In genomic region chr9:98791147-98792095, GRCh38 we compare ENCODE assay signal across 8 cellular contexts. TPM values are rescaled to one million over a fixed set of nuclear protein-coding genes. Genes with fewer than 3 reads are reported as not detected.
DNase-seq lines count a peak whose midpoint lies in the region; ATAC-seq and TF ChIP-seq lines count a peak whose summit lies in the region.

No MANE protein-coding gene starts in this region.

- no peak overlapping the region for H3K4me2 ChIP-seq in OCI-LY7 (ENCODE audit: low read length)

- POLR2A ChIA-PET in HEK293 (lab: Yijun Ruan, JAX) (interaction anchor here (0.5 to 1.7 kb wide), 2 partner anchors 16 to 56 kb away, joined by 5 read pairs; partner anchors contain the start of gene GALNT12), OCI-LY7 (lab: Charles Lee) (interaction anchor here (0.8 kb wide), 1 partner anchor 412 kb away, joined by 3 read pairs; no protein-coding TSS in a partner anchor)

- peak in 1 of 2 donors; percentile 81 for TF ChIP-seq EP300 in tibial nerve (IDR thresholded peaks at IDR 0.05)

- H3K36me3 Mint-ChIP-seq in activated T-helper 17 cell treated with anti-CD3 and anti-CD28 coated beads, Interleukin-2, amount 50 U/mL, for 72 hours (ENCODE audit: low read depth), result peaks cover 10% of the 10 kb centered on the region
- H3K36me3 Mint-ChIP-seq in natural killer cell treated with Interleukin-12 subunit alpha and Interleukin-12 subunit beta and Interleukin-15 and Interleukin-18, amount 100 ng/mL, for 72 hours, result no peaks in the 10 kb centered on the region

- in situ Hi-C loops in G401 (cut with HindIII; ENCODE audit: low sequenced_read_pairs), result no loop called here

- peak; percentile 80 for ATAC-seq in activated T-helper 17 cell treated with anti-CD3 and anti-CD28 coated beads, Interleukin-2, amount 50 U/mL, for 72 hours (replicated peaks)
- peak; percentile 82 to 87 for ATAC-seq in natural killer cell treated with Interleukin-12 subunit alpha and Interleukin-12 subunit beta and Interleukin-15 and Interleukin-18, amount 100 ng/mL, for 72 hours

- intact Hi-C loops in OCI-LY7 (cut with micrococcal nuclease; ENCODE audit: unreplicated experiment), result loop anchor here (1.0 kb wide), 1 partner anchor 476 kb away; no protein-coding TSS in a partner anchor

- no peak for TF ChIP-seq POLR2A in tibial nerve (IDR thresholded peaks at IDR 0.05)

- peaks cover 13% of the 10 kb centered on the region; the same call in 1 of the 2 replicates for H4K20me1 ChIP-seq in OCI-LY7 (ENCODE audit: insufficient read depth, low read length)

- no peaks in the 10 kb centered on the region for H3K27me3 ChIP-seq in tibial nerve

- H3K27ac Mint-ChIP-seq in activated T-helper 17 cell treated with anti-CD3 and anti-CD28 coated beads, Interleukin-2, amount 50 U/mL, for 72 hours, result no peak overlapping the region
- no peak overlapping the region for H3K27ac Mint-ChIP-seq in natural killer cell treated with Interleukin-12 subunit alpha and Interleukin-12 subunit beta and Interleukin-15 and Interleukin-18, amount 100 ng/mL, for 72 hours

- H3K9me3 ChIP-seq in HEK293 (ENCODE audit: control insufficient read depth, insufficient read depth, low read depth, low read length) (no peaks in the 10 kb centered on the region), OCI-LY7 (ENCODE audit: low read length) (no peaks in the 10 kb centered on the region), tibial nerve (no peaks in the 10 kb centered on the region)

- no peak overlapping the region for H3K4me3 Mint-ChIP-seq in activated T-helper 17 cell treated with anti-CD3 and anti-CD28 coated beads, Interleukin-2, amount 50 U/mL, for 72 hours
- no peak overlapping the region for H3K4me3 Mint-ChIP-seq in natural killer cell treated with Interleukin-12 subunit alpha and Interleukin-12 subunit beta and Interleukin-15 and Interleukin-18, amount 100 ng/mL, for 72 hours

- H3K4me1 ChIP-seq in HEK293 (ENCODE audit: control insufficient read depth, insufficient read depth, low read length) (no peaks in the 10 kb centered on the region), OCI-LY7 (ENCODE audit: insufficient read depth, low read length, poor library complexity, severe bottlenecking) (peaks cover 9% of the 10 kb centered on the region), tibial nerve (peaks cover 0 to 33% (median 5%) of the 10 kb centered on the region in 4 donors)

- no TSS peak for BruUV-seq in OCI-LY7 (replicated peaks; lab: Mats Ljungman, UMichigan)

- H3K27ac ChIP-seq in HEK293 (ENCODE audit: extremely low read depth, low read depth, low read length) (no peak overlapping the region), OCI-LY7 (ENCODE audit: low read depth, low read length, poor library complexity, severe bottlenecking) (no peak overlapping the region), tibial nerve (peak overlapping the region in 2 of 4 donors; percentile 47 to 74)

- TF ChIP-seq CTCF in HEK293 (tag by site-specific recombination; IDR thresholded peaks at IDR 0.05), result peak; percentile 78
- TF ChIP-seq CTCF in OCI-LY7 (conservative IDR thresholded peaks at IDR 0.05; ENCODE audit: low read length), result peak; percentile 97
- TF ChIP-seq CTCF in fibroblast of pulmonary artery (IDR thresholded peaks at IDR 0.05; ENCODE audit: low read length, missing control alignments), result peak; percentile 97
- TF ChIP-seq CTCF in tibial nerve (IDR thresholded peaks at IDR 0.05), result peak; percentile 97 to 99 (median 98)

- no peaks in the 10 kb centered on the region for H3K9me3 Mint-ChIP-seq in activated T-helper 17 cell treated with anti-CD3 and anti-CD28 coated beads, Interleukin-2, amount 50 U/mL, for 72 hours
- no peaks in the 10 kb centered on the region for H3K9me3 Mint-ChIP-seq in natural killer cell treated with Interleukin-12 subunit alpha and Interleukin-12 subunit beta and Interleukin-15 and Interleukin-18, amount 100 ng/mL, for 72 hours

- no peaks in the 10 kb centered on the region for H3K79me2 ChIP-seq in OCI-LY7 (ENCODE audit: insufficient read depth, low read depth, low read length)

- peaks cover 17% of the 10 kb centered on the region for H3K4me1 Mint-ChIP-seq in activated T-helper 17 cell treated with anti-CD3 and anti-CD28 coated beads, Interleukin-2, amount 50 U/mL, for 72 hours
- peaks cover 20 to 29% of the 10 kb centered on the region in 2 donors for H3K4me1 Mint-ChIP-seq in natural killer cell treated with Interleukin-12 subunit alpha and Interleukin-12 subunit beta and Interleukin-15 and Interleukin-18, amount 100 ng/mL, for 72 hours (ENCODE audit: low read depth in 2 of 2)

- H3K4me3 ChIP-seq in HEK293 (ENCODE audit: low read depth, low read length) (no peak overlapping the region), OCI-LY7 (ENCODE audit: low read depth, low read length, poor library complexity, severe bottlenecking) (no peak overlapping the region), fibroblast of pulmonary artery (replicated peaks; ENCODE audit: low read depth, low read length) (no peak overlapping the region), tibial nerve (no peak overlapping the region)

- peaks cover 3 to 50% of the 10 kb centered on the region in 2 experiments; a peak in 1 of 3 replicates for H3K36me3 ChIP-seq in HEK293 (ENCODE audit: control insufficient read depth in 2 of 2, insufficient read depth in 1 of 2, low read length in 2 of 2)
- H3K36me3 ChIP-seq in OCI-LY7 (ENCODE audit: insufficient read depth, low read length), result 0 out of 2 replicates have a peak, but pooled peaks cover 4% of the 10 kb centered on the region
- H3K36me3 ChIP-seq in tibial nerve, result peaks cover 0 to 9% (median 0%) of the 10 kb centered on the region in 3 donors

- H2AFZ ChIP-seq in OCI-LY7 (ENCODE audit: low read length), result no peak overlapping the region

- peak; percentile 88 for DNase-seq in G401 (ENCODE audit: low spot score)
- peak; percentile 48 for DNase-seq in OCI-LY7 (ENCODE audit: low spot score)
- DNase-seq in fibroblast of pulmonary artery (ENCODE audit: low read depth), result peak; percentile 96
- DNase-seq in natural killer cell treated with Interleukin-12 subunit alpha and Interleukin-12 subunit beta and Interleukin-15 and Interleukin-18, amount 100 ng/mL, for 72 hours (ENCODE audit: low spot score), result no peak
- peak; percentile 77 to 89 for DNase-seq in tibial nerve (ENCODE audit: low spot score in 2 of 2)
- DNase-seq in NCI-H526 treated with DMSO at 0.1 percent for 48 hours (lab: John Stamatoyannopoulos, UW), result no peak

- H3K27me3 Mint-ChIP-seq in activated T-helper 17 cell treated with anti-CD3 and anti-CD28 coated beads, Interleukin-2, amount 50 U/mL, for 72 hours, result no peaks in the 10 kb centered on the region
- no peaks in the 10 kb centered on the region for H3K27me3 Mint-ChIP-seq in natural killer cell treated with Interleukin-12 subunit alpha and Interleukin-12 subunit beta and Interleukin-15 and Interleukin-18, amount 100 ng/mL, for 72 hours

- 62 to 65% methylated on average over 16 of the region's 16 CpGs for WGBS in tibial nerve, 2 donors

- CTCF ChIA-PET in HEK293 (lab: Yijun Ruan, JAX) (interaction anchor here (0.5 to 4.5 kb wide), 18 partner anchors 9 to 1503 kb away, joined by 3 to 39 read pairs (median 4); partner anchors contain the start of gene GALNT12), OCI-LY7 (lab: Charles Lee; ENCODE audit: unreplicated experiment) (no interaction called here)

- H3K9me2 ChIP-seq in OCI-LY7 (ENCODE audit: insufficient read depth, low read length), result no peaks in the 10 kb centered on the region

TF ChIP-seq in HEK293, 187 proteins besides CTCF, POLR2A, EP300 and RAD21 (continues in another document):
- TF ChIP-seq ZNF610 (tag by site-specific recombination; IDR thresholded peaks at IDR 0.05; ENCODE audit: borderline replicate concordance) (no peak), ZBTB48 (tag by site-specific recombination; IDR thresholded peaks at IDR 0.05) (no peak), TRIM28 (IDR thresholded peaks at IDR 0.05; ENCODE audit: borderline replicate concordance, low read length) (no peak), ZNF138 (tag by site-specific recombination; IDR thresholded peaks at IDR 0.05; ENCODE audit: borderline replicate concordance) (no peak), ZNF510 (tag by site-specific recombination; IDR thresholded peaks at IDR 0.05; ENCODE audit: insufficient replicate concordance) (no peak), ZNF488 (tag by site-specific recombination; IDR thresholded peaks at IDR 0.05) (no peak), ZFP69B (tag by site-specific recombination; IDR thresholded peaks at IDR 0.05) (peak; percentile 66; the same call in 1 of the 2 replicates), ZNF274 (IDR thresholded peaks at IDR 0.05; ENCODE audit: low read length) (no peak), ZNF274 (tag by site-specific recombination; IDR thresholded peaks at IDR 0.05; ENCODE audit: borderline replicate concordance) (no peak), KLF16 (tag by site-specific recombination; IDR thresholded peaks at IDR 0.05) (no peak), ZNF223 (tag by site-specific recombination; IDR thresholded peaks at IDR 0.05) (no peak), ZNF626 (tag by site-specific recombination; IDR thresholded peaks at IDR 0.05) (no peak), ZNF23 (tag by site-specific recombination; IDR thresholded peaks at IDR 0.05; ENCODE audit: borderline replicate concordance) (no peak), ZNF670 (tag by site-specific recombination; IDR thresholded peaks at IDR 0.05; ENCODE audit: low read depth) (no peak), OVOL3 (tag by site-specific recombination; IDR thresholded peaks at IDR 0.05) (no peak)

RNA-seq across cellular contexts. Expression of gene ANKS6, which starts 4.9 kb away (rescaled TPM):
- 55.6 and 59.3 TPM in 2 replicates for total RNA-seq in G401 (2014; rRNA removed; shearing (Covaris generic))
- total RNA-seq in OCI-LY7 (2014; rRNA removed; shearing (Covaris generic)), result 15.9 and 22.2 TPM in 2 replicates
- total RNA-seq in OCI-LY7 (2022) (28.5 and 30.1 TPM in 2 replicates), tibial nerve (10 to 100 TPM; 13.8 to 46.2 (median 27.9) TPM)
- 10 to 100 TPM; 10.0 to 11.2 TPM for total RNA-seq in activated T-helper 17 cell treated with anti-CD3 and anti-CD28 coated beads, Interleukin-2, amount 50 U/mL, for 72 hours
- total RNA-seq in natural killer cell treated with Interleukin-12 subunit alpha and Interleukin-12 subunit beta and Interleukin-15 and Interleukin-18, amount 100 ng/mL, for 72 hours, result 10 to 100 TPM in 1 of 2 donors, 1 to 10 TPM in 1; 7.0 to 18.5 TPM

RNA-seq across cellular contexts. Expression of gene GALNT12, which starts 16.0 kb away (rescaled TPM):
- total RNA-seq in G401 (2014; rRNA removed; shearing (Covaris generic)), result 5.6 and 9.5 TPM in 2 replicates
- total RNA-seq in OCI-LY7 (2014; rRNA removed; shearing (Covaris generic)), result 5.3 and 5.5 TPM in 2 replicates
- total RNA-seq in OCI-LY7 (2022), result 9.7 and 11.5 TPM in 2 replicates
- total RNA-seq in activated T-helper 17 cell treated with anti-CD3 and anti-CD28 coated beads, Interleukin-2, amount 50 U/mL, for 72 hours, result 1 to 10 TPM; 4.1 to 5.5 TPM
- 1 to 10 TPM; 1.8 to 4.1 TPM for total RNA-seq in natural killer cell treated with Interleukin-12 subunit alpha and Interleukin-12 subunit beta and Interleukin-15 and Interleukin-18, amount 100 ng/mL, for 72 hours
- 1 to 10 TPM; 1.8 to 6.0 (median 3.5) TPM for total RNA-seq in tibial nerve

Comparison
In these comparisons a context has a peak if more than half of its experiments do, and no peak if none do; other contexts are left out.
1. DNase-seq: peak in G401 (single experiment), OCI-LY7 (single experiment), fibroblast of pulmonary artery (single experiment) and tibial nerve (2 of 2); none in natural killer cell treated with Interleukin-12 subunit alpha and Interleukin-12 subunit beta and Interleukin-15 and Interleukin-18, amount 100 ng/mL, for 72 hours (single experiment) and NCI-H526 treated with DMSO at 0.1 percent for 48 hours (single experiment).
2. Peak in every context shown above with its lines, with median percentiles within 50 percentile points of each other: CTCF ChIP-seq.